Comparison of ENCODE assay signal across 8 cellular contexts in genomic region chr1:95041491-95042165, GRCh38. TPM values are rescaled to one million over a fixed set of nuclear protein-coding genes. Genes with fewer than 3 reads are reported as not detected.
DNase-seq lines count a peak whose midpoint lies in the region; ATAC-seq and TF ChIP-seq lines count a peak whose summit lies in the region.

No MANE protein-coding gene starts in this region.

- TF ChIP-seq CTCF in OCI-LY1 (IDR thresholded peaks at IDR 0.05; ENCODE audit: low read length): peak; percentile 64; the same call in 1 of the 2 replicates
- peak; percentile 44 for TF ChIP-seq CTCF in coronary artery (IDR thresholded peaks at IDR 0.05)
- TF ChIP-seq CTCF in uterus (IDR thresholded peaks at IDR 0.05): peak; percentile 87 to 94 (median 90)

- no peaks in the 10 kb centered on the region for H3K27me3 Mint-ChIP-seq in activated CD4-positive, alpha-beta T cell treated with anti-CD3 and anti-CD28 coated beads, Interleukin-2, amount 10 ng/mL, durations not matched to agents 7 days and 5 days

- H3K4me3 ChIP-seq in OCI-LY1 (ENCODE audit: low read depth, low read length, poor library complexity, severe bottlenecking) (no peak overlapping the region), coronary artery (peak overlapping the region; percentile 39), uterus (no peak overlapping the region)

- no peaks in the 10 kb centered on the region for H3K9me3 Mint-ChIP-seq in activated CD4-positive, alpha-beta T cell treated with anti-CD3 and anti-CD28 coated beads, Interleukin-2, amount 10 ng/mL, durations not matched to agents 7 days and 5 days

- H3K9me3 ChIP-seq in OCI-LY1 (ENCODE audit: low read length) (no peaks in the 10 kb centered on the region), uterus (no peaks in the 10 kb centered on the region)

- H3K27ac Mint-ChIP-seq in activated CD4-positive, alpha-beta T cell treated with anti-CD3 and anti-CD28 coated beads, Interleukin-2, amount 10 ng/mL, durations not matched to agents 7 days and 5 days: no peak overlapping the region

- no peak for ATAC-seq in GM19467 (IDR thresholded peaks at IDR 0.05; ENCODE audit: unreplicated experiment)

- peak; percentile 30 for DNase-seq in activated CD4-positive, alpha-beta T cell treated with anti-CD3 and anti-CD28 coated beads, Interleukin-2, amount 10 ng/mL, durations not matched to agents 7 days and 5 days
- no peak for DNase-seq in activated CD4-positive, alpha-beta T cell treated with anti-CD3 and anti-CD28 coated beads for 48 hours
- DNase-seq in HPDE6-E6E7 (ENCODE audit: extremely low spot score) (peak; percentile 73), coronary artery (ENCODE audit: low spot score) (no peak), lung microvascular endothelial cell (ENCODE audit: low read depth in 2 of 2) (peak; percentile 89 to 92), uterus (peak; percentile 55 to 81)

- TF ChIP-seq POLR2A in uterus (IDR thresholded peaks at IDR 0.05): no peak

- no peaks in the 10 kb centered on the region for H3F3A ChIP-seq in OCI-LY1 (ENCODE audit: insufficient read depth, low read length)

- CTCF ChIA-PET in activated CD4-positive, alpha-beta T cell treated with anti-CD3 and anti-CD28 coated beads, Interleukin-2, amount 10 ng/mL, durations not matched to agents 7 days and 5 days (lab: Charles Lee): interaction anchor here (0.7 to 1.4 kb wide), 2 partner anchors 155 to 187 kb away, joined by 4 to 9 read pairs; no protein-coding TSS in a partner anchor

- no peak overlapping the region for H3K4me3 Mint-ChIP-seq in activated CD4-positive, alpha-beta T cell treated with anti-CD3 and anti-CD28 coated beads, Interleukin-2, amount 10 ng/mL, durations not matched to agents 7 days and 5 days

- POLR2A ChIA-PET in activated CD4-positive, alpha-beta T cell treated with anti-CD3 and anti-CD28 coated beads, Interleukin-2, amount 10 ng/mL, durations not matched to agents 7 days and 5 days (lab: Charles Lee): no interaction called here

- no peaks in the 10 kb centered on the region for H3K4me1 Mint-ChIP-seq in activated CD4-positive, alpha-beta T cell treated with anti-CD3 and anti-CD28 coated beads, Interleukin-2, amount 10 ng/mL, durations not matched to agents 7 days and 5 days

- H3K4me2 ChIP-seq in OCI-LY1 (ENCODE audit: low read length): no peak overlapping the region

- H3K27ac ChIP-seq in OCI-LY1 (ENCODE audit: low read depth, low read length, poor library complexity, severe bottlenecking) (no peak overlapping the region), coronary artery (peak overlapping the region in 1 of 2 donors; percentile 73), uterus (peak overlapping the region; percentile 78 to 85)

- H3K79me2 ChIP-seq in OCI-LY1 (ENCODE audit: insufficient read depth, low read length): no peaks in the 10 kb centered on the region

- H3K27me3 ChIP-seq in OCI-LY1 (ENCODE audit: insufficient read depth, low read length) (no peaks in the 10 kb centered on the region), uterus (no peaks in the 10 kb centered on the region)

- H3K4me1 ChIP-seq in OCI-LY1 (ENCODE audit: insufficient read depth, low read length, severe bottlenecking): no peaks in the 10 kb centered on the region
- peaks cover 0 to 13% of the 10 kb centered on the region in 2 donors for H3K4me1 ChIP-seq in uterus

- intact Hi-C loops in uterus (cut with DNase I; ENCODE audit: low total_unique reads): loop anchor here (2.0 to 5.0 kb wide), 2 partner anchors 114 to 187 kb away; partner anchors contain the start of gene CNN3

- H3K9ac ChIP-seq in OCI-LY1 (ENCODE audit: low read length): no peak overlapping the region

- H3K36me3 ChIP-seq in OCI-LY1 (ENCODE audit: insufficient read depth, low read length) (no peaks in the 10 kb centered on the region), uterus (no peaks in the 10 kb centered on the region)

- no peak overlapping the region for H2AFZ ChIP-seq in OCI-LY1 (ENCODE audit: low read length)

- no peaks in the 10 kb centered on the region for H3K9me2 ChIP-seq in OCI-LY1 (ENCODE audit: low read depth, low read length)

- no peaks in the 10 kb centered on the region for H4K20me1 ChIP-seq in OCI-LY1 (ENCODE audit: insufficient read depth, low read length)

- H3K36me3 Mint-ChIP-seq in activated CD4-positive, alpha-beta T cell treated with anti-CD3 and anti-CD28 coated beads, Interleukin-2, amount 10 ng/mL, durations not matched to agents 7 days and 5 days (ENCODE audit: low read depth): no peaks in the 10 kb centered on the region

RNA-seq across cellular contexts. Expression of gene ALG14, which starts 31.1 kb away (rescaled TPM):
- 1 to 10 TPM; 2.3 to 3.4 TPM for total RNA-seq in activated CD4-positive, alpha-beta T cell treated with anti-CD3 and anti-CD28 coated beads, Interleukin-2, amount 10 ng/mL, durations not matched to agents 7 days and 5 days
- total RNA-seq in lung microvascular endothelial cell (1.6 and 2.0 TPM in 2 replicates), uterus (1 to 10 TPM in 3 of 4 donors, under 1 TPM in 1; 0.51 to 6.7 (median 1.6) TPM)

Comparison
In these comparisons a context has a peak if more than half of its experiments do, and no peak if none do; other contexts are left out.
1. DNase-seq: peak in activated CD4-positive, alpha-beta T cell treated with anti-CD3 and anti-CD28 coated beads, Interleukin-2, amount 10 ng/mL, durations not matched to agents 7 days and 5 days (single experiment), HPDE6-E6E7 (single experiment), lung microvascular endothelial cell (2 of 2) and uterus (2 of 2); none in activated CD4-positive, alpha-beta T cell treated with anti-CD3 and anti-CD28 coated beads for 48 hours (single experiment) and coronary artery (single experiment).
2. Peak in every context shown above with its lines, with median percentiles within 50 percentile points of each other: CTCF ChIP-seq.